Comparison of ENCODE assay signal across 2 cellular contexts in genomic region chr11:33068611-33069340, GRCh38.
TF ChIP-seq lines count a peak whose summit lies in the region.

No MANE protein-coding gene starts in this region.

TF ChIP-seq in H1, 55 proteins besides CTCF, POLR2A, EP300 and RAD21:
- TF ChIP-seq SUZ12 (IDR thresholded peaks at IDR 0.05; ENCODE audit: low read length) (no peak), PHF8 (conservative IDR thresholded peaks at IDR 0.05; ENCODE audit: low read depth, low read length) (no peak), FOSL1 (IDR thresholded peaks at IDR 0.05; ENCODE audit: insufficient read depth, low read depth, low read length) (no peak), SAP30 (IDR thresholded peaks at IDR 0.05; ENCODE audit: insufficient read depth, insufficient replicate concordance, low read length) (no peak), CTBP2 (IDR thresholded peaks at IDR 0.05; ENCODE audit: borderline replicate concordance, insufficient read depth, insufficient read length, low read length) (no peak), SP4 (IDR thresholded peaks at IDR 0.05; ENCODE audit: low read length) (no peak), ATF3 (IDR thresholded peaks at IDR 0.05; ENCODE audit: insufficient read depth, low read depth, low read length) (no peak), RBBP5 (IDR thresholded peaks at IDR 0.05; ENCODE audit: borderline replicate concordance, low read depth, low read length) (no peak), BACH1 (IDR thresholded peaks at IDR 0.05; ENCODE audit: low read length) (no peak), CHD7 (IDR thresholded peaks at IDR 0.05; ENCODE audit: insufficient replicate concordance, low read length) (no peak), SIX5 (IDR thresholded peaks at IDR 0.05; ENCODE audit: low read depth, low read length) (no peak), KDM1A (IDR thresholded peaks at IDR 0.05; ENCODE audit: borderline replicate concordance, low read length) (no peak), TAF1 (IDR thresholded peaks at IDR 0.05; ENCODE audit: low read depth, low read length) (no peak), MAFK (IDR thresholded peaks at IDR 0.05; ENCODE audit: low read depth, low read length) (no peak), SRF (IDR thresholded peaks at IDR 0.05; ENCODE audit: low read depth, low read length) (no peak)

TF ChIP-seq in GM12891, 5 proteins besides CTCF, POLR2A, EP300 and RAD21:
- TF ChIP-seq TAF1 (IDR thresholded peaks at IDR 0.05; ENCODE audit: low read depth, low read length) (no peak), PAX5 (IDR thresholded peaks at IDR 0.05; ENCODE audit: insufficient read depth, low read length, severe bottlenecking) (no peak), POLR2AphosphoS5 (IDR thresholded peaks at IDR 0.05; ENCODE audit: low read depth, low read length) (no peak)
TF ChIP-seq in GM12891: peak in this region for 0.
